8 cellular contexts compared by ENCODE assay signal in genomic region chr7:30285531-30286284, GRCh38. TPM values are rescaled to one million over a fixed set of nuclear protein-coding genes. Genes with fewer than 3 reads are reported as not detected.
A peak's percentile ranks its signal among the peaks of the same experiment; 100 is the strongest.
DNase-seq lines count a peak whose midpoint lies in the region; ATAC-seq and TF ChIP-seq lines count a peak whose summit lies in the region.

No MANE protein-coding gene starts in this region.

- H3K4me1 ChIP-seq in CD8-positive, alpha-beta memory T cell (ENCODE audit: insufficient read depth, low read length) = peaks cover 39% of the 10 kb centered on the region
- H3K4me1 ChIP-seq in iPS-20b (ENCODE audit: insufficient read depth, low read length) (peaks cover 18% of the 10 kb centered on the region), spleen (peaks cover 27 to 60% (median 48%) of the 10 kb centered on the region in 6 donors)

- intact Hi-C loops in spleen (cut with DNase I; ENCODE audit: low total_unique reads) = no loop called here

- peak overlapping the region; percentile 92 to 100 (median 94) for H3K4me3 Mint-ChIP-seq in CD8-positive, alpha-beta memory T cell

- in situ Hi-C loops in astrocyte of the cerebellum (cut with HindIII; ENCODE audit: low sequenced_read_pairs) = no loop called here

- TF ChIP-seq CTCF in astrocyte of the cerebellum (IDR thresholded peaks at IDR 0.05; ENCODE audit: low read depth, low read length, missing control alignments) (no peak), spleen (IDR thresholded peaks at IDR 0.05 in 8 of 11, conservative IDR thresholded peaks at IDR 0.05 in 3 of 11) (peak in 2 of 11 experiments; percentile 13 to 15)

- H3K4me3 ChIP-seq in CD8-positive, alpha-beta memory T cell (ENCODE audit: low read length) = peak overlapping the region; percentile 85
- H3K4me3 ChIP-seq in astrocyte of the cerebellum (ENCODE audit: low read depth, low read length) (peak overlapping the region; percentile 80), iPS-20b (ENCODE audit: low read length) (peak overlapping the region; percentile 84), spleen (peak overlapping the region; percentile 66 to 86 (median 82))

- no peaks in the 10 kb centered on the region for H3K36me3 ChIP-seq in CD8-positive, alpha-beta memory T cell (ENCODE audit: insufficient read depth, low read length)
- no peaks in the 10 kb centered on the region for H3K36me3 ChIP-seq in iPS-20b (ENCODE audit: insufficient read depth, low read depth, low read length)
- no peaks in the 10 kb centered on the region for H3K36me3 ChIP-seq in spleen

- peak overlapping the region; percentile 74; the same call in 1 of the 2 replicates for H3K9ac ChIP-seq in iPS-20b (ENCODE audit: low read depth, low read length)

- CTCF ChIA-PET in CD8-positive, alpha-beta memory T cell (lab: Charles Lee) = interaction anchor here (1.3 to 1.6 kb wide), 2 partner anchors 63 to 67 kb away, joined by 3 to 7 read pairs; no protein-coding TSS in a partner anchor

- peak overlapping the region; percentile 89 to 100 (median 96) for H3K27ac Mint-ChIP-seq in CD8-positive, alpha-beta memory T cell

- DNase-seq in CD8-positive, alpha-beta memory T cell = peak; percentile 24 to 76 (median 57)
- DNase-seq in HT1080 (ENCODE audit: low read depth) (peak; percentile 58), T-helper 1 cell (peak; percentile 9 to 89 (median 34)), astrocyte of the cerebellum (ENCODE audit: low read depth) (peak; percentile 19), spleen (peak; percentile 89), NCI-H128 (lab: John Stamatoyannopoulos, UW; ENCODE audit: unreplicated experiment) (no peak)

- no peaks in the 10 kb centered on the region for H3K27me3 Mint-ChIP-seq in CD8-positive, alpha-beta memory T cell

- peak overlapping the region; percentile 80 for H3K27ac ChIP-seq in CD8-positive, alpha-beta memory T cell (ENCODE audit: low read depth, low read length)
- H3K27ac ChIP-seq in iPS-20b (ENCODE audit: low read length) = no peak overlapping the region
- H3K27ac ChIP-seq in spleen = peak overlapping the region; percentile 95 to 100 (median 98)

- H3K4me1 Mint-ChIP-seq in CD8-positive, alpha-beta memory T cell = peaks cover 52 to 65% (median 59%) of the 10 kb centered on the region in 3 donors

- H3K27me3 ChIP-seq in CD8-positive, alpha-beta memory T cell (ENCODE audit: insufficient read depth, low read length, poor library complexity, severe bottlenecking) = no peaks in the 10 kb centered on the region
- H3K27me3 ChIP-seq in iPS-20b (ENCODE audit: insufficient read depth, low read length) = peaks cover 8% of the 10 kb centered on the region; the same call in 1 of the 2 replicates
- H3K27me3 ChIP-seq in spleen (replicated peaks in 1 of 7) = no peaks in the 10 kb centered on the region

- no peaks in the 10 kb centered on the region for H3K9me3 ChIP-seq in CD8-positive, alpha-beta memory T cell (ENCODE audit: low read length)
- H3K9me3 ChIP-seq in iPS-20b (ENCODE audit: insufficient read depth, low read depth, low read length) (no peaks in the 10 kb centered on the region), spleen (no peaks in the 10 kb centered on the region)

- WGBS in spleen, 5 donors = 0 to 1% (median 0%) methylated on average over 29 to 79 of the region's 79 CpGs

- ATAC-seq in GM19452 (IDR thresholded peaks at IDR 0.05; ENCODE audit: unreplicated experiment) = peak; percentile 8

- no peak for TF ChIP-seq POLR2A in spleen (IDR thresholded peaks at IDR 0.05)

- peaks cover 4 to 13% (median 9%) of the 10 kb centered on the region in 5 donors for H3K9me3 Mint-ChIP-seq in CD8-positive, alpha-beta memory T cell

- H3K36me3 Mint-ChIP-seq in CD8-positive, alpha-beta memory T cell = peaks cover 3 to 18% (median 14%) of the 10 kb centered on the region in 3 donors

- POLR2A ChIA-PET in CD8-positive, alpha-beta memory T cell (lab: Charles Lee) = interaction anchor here (0.5 to 2.6 kb wide), 8 partner anchors 9 to 151 kb away, joined by 3 to 22 read pairs (median 4); partner anchors contain the start of gene MTURN

RNA-seq across cellular contexts. Expression of gene ZNRF2, which starts 1.3 kb away (rescaled TPM):
- 10 to 100 TPM; 12.4 to 13.6 TPM for total RNA-seq in CD8-positive, alpha-beta memory T cell
- polyA plus RNA-seq in CD8-positive, alpha-beta memory T cell = 4.2 TPM
- 5.1 and 9.2 TPM in 2 replicates for total RNA-seq in HT1080 (2014; rRNA removed; shearing (Covaris generic))
- 5.0 and 6.7 TPM in 2 replicates for polyA plus RNA-seq in HT1080 (2015; cell fraction: cytosol; rRNA removed)
- polyA plus RNA-seq in HT1080 (2015; cell fraction: nucleus; rRNA removed) = 3.1 and 3.9 TPM in 2 replicates
- 10 to 100 TPM; 27.1 to 42.5 (median 29.4) TPM for total RNA-seq in spleen
- 1 to 10 TPM; 6.8 to 9.1 (median 8.8) TPM for polyA plus RNA-seq in spleen
